16 cellular contexts compared by ENCODE assay signal in genomic region chr14:102737402-102738372, GRCh38.
"Had no signal": no experiment of that assay in that cellular context is flagged by ENCODE, and none has a peak within 500 bp of the region (broad histone marks: within the 10 kb centered on the region; RNA-seq: fewer than 3 reads in every experiment).

No MANE protein-coding gene starts in this region.

- H3K9me3 Mint-ChIP-seq: activated T-cell treated with anti-CD3 and anti-CD28 coated beads, Interleukin-2, amount 50 U/mL, for 4 hours had no signal

- H3K27ac Mint-ChIP-seq: mesothelial cell of epicardium; stimulated activated naive CD8-positive, alpha-beta T cell treated with anti-CD3 and anti-CD28 coated beads, Interleukin-15, Interleukin-2, amounts not matched to agents 100 ng/mL and 50 ng/mL, for 24 hours had no signal

- H3K27me3 Mint-ChIP-seq: stimulated activated naive CD8-positive, alpha-beta T cell treated with anti-CD3 and anti-CD28 coated beads, Interleukin-15, Interleukin-2, amounts not matched to agents 100 ng/mL and 50 ng/mL, for 24 hours had no signal

- H3K4me3 Mint-ChIP-seq: activated T-cell treated with anti-CD3 and anti-CD28 coated beads, Interleukin-2, amount 50 U/mL, for 4 hours; mesothelial cell of epicardium; stimulated activated naive CD8-positive, alpha-beta T cell treated with anti-CD3 and anti-CD28 coated beads, Interleukin-15, Interleukin-2, amounts not matched to agents 100 ng/mL and 50 ng/mL, for 24 hours had no signal

- H3K4me3 ChIP-seq: psoas muscle, right lobe of liver had no signal

- H3K36me3 ChIP-seq: right lobe of liver had no signal

- H3K4me1 Mint-ChIP-seq: mesothelial cell of epicardium had no signal

- H3K4me1 ChIP-seq: psoas muscle, right lobe of liver had no signal

- H3K27ac ChIP-seq: neutrophil, psoas muscle, right lobe of liver had no signal

- H3K9me3 ChIP-seq: neutrophil, right lobe of liver had no signal

- DNase-seq: activated CD4-positive, alpha-beta T cell treated with anti-CD3 and anti-CD28 coated beads, Interleukin-2, amount 50 U/mL, for 1 hour; activated gamma-delta T cell treated with Interleukin-2 at 50 U/mL for 16 hours; activated T-cell treated with anti-CD3 and anti-CD28 coated beads, Interleukin-2, amount 50 U/mL, for 4 hours; caudate nucleus; cortex of kidney; effector CD8-positive, alpha-beta T cell; erythroblast; hypothalamus; kidney glomerular epithelial cell; psoas muscle; stimulated activated CD4-positive, alpha-beta T cell treated with anti-CD3 and anti-CD28 coated beads, Interleukin-12 subunit alpha, Interleukin-12 subunit beta, amount 100 ng/mL, for 4 hours; T-helper 2 cell had no signal

- H3K27me3 ChIP-seq: neutrophil, right lobe of liver had no signal

- ATAC-seq: psoas muscle had no signal
